ENCODE assay signal across 9 cellular contexts in the genomic region with DNA sequence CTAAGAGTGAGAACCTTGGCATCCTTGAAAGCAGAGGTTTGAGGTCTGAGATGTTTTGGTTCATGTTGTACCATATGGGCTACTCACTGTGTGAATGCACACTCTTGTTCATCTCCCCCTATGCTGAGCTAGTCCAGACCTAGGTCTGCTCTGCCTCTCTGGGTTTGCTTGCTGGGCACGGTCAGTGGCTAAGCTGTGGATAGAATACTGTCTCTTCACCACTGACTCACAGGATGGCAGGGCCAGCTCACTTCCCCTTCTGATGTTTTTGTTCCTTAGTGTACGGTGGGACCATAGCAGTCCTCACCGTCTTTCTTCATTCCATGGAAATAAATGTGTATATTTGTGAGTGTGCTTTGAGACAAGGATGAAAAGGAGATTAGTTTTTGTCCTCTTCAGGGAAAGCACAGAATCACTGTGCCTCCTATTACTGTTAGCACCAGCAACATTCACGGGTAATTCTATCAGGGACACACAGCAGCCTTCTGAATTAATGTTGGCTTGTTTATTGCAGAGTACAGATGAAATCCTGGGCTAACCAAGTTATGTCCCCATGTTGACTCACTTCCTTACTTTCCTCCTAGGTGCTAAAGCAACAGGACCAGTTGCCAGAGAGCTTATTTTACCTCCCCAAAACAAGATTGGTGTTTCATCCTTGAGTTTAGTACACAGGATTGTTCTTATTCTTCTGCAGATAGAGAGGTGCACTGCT. TPM values are rescaled to one million over a fixed set of nuclear protein-coding genes. Genes with fewer than 3 reads are reported as not detected.
DNase-seq lines count a peak whose midpoint lies in the region; ATAC-seq and TF ChIP-seq lines count a peak whose summit lies in the region.
"Had no signal": no experiment of that assay in that cellular context is flagged by ENCODE, and none has a peak within 500 bp of the region (broad histone marks: within the 10 kb centered on the region; RNA-seq: fewer than 3 reads in every experiment).

No MANE protein-coding gene starts in this region.

- peak; percentile 59 for ATAC-seq in HG02885 (IDR thresholded peaks at IDR 0.05; ENCODE audit: poor library complexity, unreplicated experiment)
- ATAC-seq in sciatic nerve, result peak; percentile 65
- no peak for ATAC-seq in GM18517 (IDR thresholded peaks at IDR 0.05; ENCODE audit: unreplicated experiment)

- H3K4me3 ChIP-seq in fibroblast of mammary gland (ENCODE audit: control insufficient read depth, low read depth, low read length), result no peak overlapping the region
- H3K4me3 ChIP-seq: pancreas had no signal

- intact Hi-C loops in sciatic nerve (cut with DNase I), result no loop called here

- DNase-seq in SIG-M5 (lab: John Stamatoyannopoulos, UW) (peak; percentile 39), fibroblast of mammary gland (ENCODE audit: low read depth) (peak; percentile 38), sciatic nerve (ENCODE audit: low spot score) (no peak), NCI-H1417 treated with DMSO at 0.1 percent for 48 hours (lab: John Stamatoyannopoulos, UW) (no peak)
- DNase-seq in activated CD4-positive, CD25-positive, alpha-beta regulatory T cell (lab: John Stamatoyannopoulos, UW), result no peak
- DNase-seq: NCI-H2171, pancreas had no signal

- no peak for TF ChIP-seq CTCF in fibroblast of mammary gland (conservative IDR thresholded peaks at IDR 0.05; ENCODE audit: control insufficient read depth, insufficient read depth, low read depth, low read length)

RNA-seq across cellular contexts. Expression of gene IVNS1ABP, which starts 56.9 kb away (rescaled TPM):
- total RNA-seq in sciatic nerve, result 138 TPM

Comparison
In these comparisons a context has a peak if more than half of its experiments do, and no peak if none do; other contexts are left out.
1. DNase-seq: peak in SIG-M5 (single experiment) and fibroblast of mammary gland (single experiment); none in sciatic nerve (single experiment), activated CD4-positive, CD25-positive, alpha-beta regulatory T cell (0 of 4) and NCI-H1417 treated with DMSO at 0.1 percent for 48 hours (single experiment).